1 cellular context compared by ENCODE assay signal in genomic region chr13:50011461-50011860, GRCh38.
TF ChIP-seq lines count a peak whose summit lies in the region.

No MANE protein-coding gene starts in this region.

TF ChIP-seq in WTC11, 78 proteins besides CTCF, POLR2A, EP300 and RAD21 (continued from another document):
- TF ChIP-seq AFF4 (CRISPR knock-in tag; IDR thresholded peaks at IDR 0.05; ENCODE audit: borderline replicate concordance): no peak
- no peak for TF ChIP-seq SP1 (CRISPR knock-in tag; conservative IDR thresholded peaks at IDR 0.05)
- TF ChIP-seq SOX15 (CRISPR knock-in tag; IDR thresholded peaks at IDR 0.05): no peak
- TF ChIP-seq CREM (CRISPR knock-in tag; IDR thresholded peaks at IDR 0.05): no peak
- TF ChIP-seq ERG (CRISPR knock-in tag; IDR thresholded peaks at IDR 0.05): no peak
- no peak for TF ChIP-seq MLX (CRISPR knock-in tag; IDR thresholded peaks at IDR 0.05)
